Comparison of ENCODE assay signal across 30 cellular contexts in the genomic region with DNA sequence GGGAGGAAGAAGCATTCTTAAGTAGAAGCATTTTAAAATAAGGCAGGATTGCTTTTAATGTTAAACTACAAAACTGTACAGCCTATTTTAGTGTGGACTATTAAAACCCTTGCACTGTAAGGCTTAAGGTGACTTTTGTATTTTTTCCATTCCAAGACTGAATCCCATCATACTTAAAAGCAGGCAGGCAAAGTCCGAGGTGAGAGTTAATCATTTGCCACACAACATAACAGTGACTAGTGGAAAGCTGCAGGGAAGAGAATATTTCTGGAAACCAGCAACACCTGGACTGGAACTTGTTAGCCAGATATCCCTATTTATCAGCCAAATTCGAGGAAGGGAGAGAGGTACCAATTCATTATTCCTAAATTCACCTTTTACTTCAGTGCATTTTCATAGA. TPM values are rescaled to one million over a fixed set of nuclear protein-coding genes. Genes with fewer than 3 reads are reported as not detected.
DNase-seq lines count a peak whose midpoint lies in the region; TF ChIP-seq lines count a peak whose summit lies in the region.
"Had no signal": no experiment of that assay in that cellular context is flagged by ENCODE, and none has a peak within 500 bp of the region (broad histone marks: within the 10 kb centered on the region; RNA-seq: fewer than 3 reads in every experiment).

No MANE protein-coding gene starts in this region.

- H3K79me1 ChIP-seq in H9 (ENCODE audit: insufficient read depth, low read depth, low read length, poor library complexity, severe bottlenecking): no peaks in the 10 kb centered on the region

- H4K5ac ChIP-seq in H9 (ENCODE audit: insufficient read length, low read depth, low read length): no peak overlapping the region

- no peak overlapping the region for H3K56ac ChIP-seq in H9 (ENCODE audit: insufficient read length, low read depth, low read length)

- H4K91ac ChIP-seq in H9 (ENCODE audit: insufficient read length, low read depth, low read length): no peak overlapping the region

- WGBS in smooth muscle cell (ENCODE audit: low lambda C conversion rate): 80% methylated on average over 2 of the region's 2 CpGs
- no CpG with 5 or more reads among the region's 2 CpGs for WGBS in H9 (ENCODE audit: extremely low coverage, insufficient read length, low lambda C conversion rate)

- H3K14ac ChIP-seq in H9 (ENCODE audit: insufficient read depth, low read length): no peak overlapping the region

- H4K8ac ChIP-seq in H9 (replicated peaks; ENCODE audit: insufficient read length, low read depth, low read length): no peak overlapping the region

- no peak overlapping the region for H3K9ac ChIP-seq in smooth muscle cell (ENCODE audit: low read depth)
- H3K9ac ChIP-seq in H9 (ENCODE audit: extremely low read depth, insufficient read length, low read length): no peak overlapping the region

- peaks cover 23% of the 10 kb centered on the region for H3K23me2 ChIP-seq in H9 (ENCODE audit: insufficient read length, low read depth, low read length, poor library complexity, severe bottlenecking)

- H3K27me3 Mint-ChIP-seq in H9 (ENCODE audit: low read depth): peaks cover 11% of the 10 kb centered on the region

- DNase-seq in NCI-H526 (lab: John Stamatoyannopoulos, UW): peak; percentile 16 to 31
- DNase-seq in NCI-H526 treated with DMSO at 0.1 percent for 48 hours (lab: John Stamatoyannopoulos, UW): no peak
- peak; percentile 35 for DNase-seq in SW480 (ENCODE audit: low spot score)
- DNase-seq in left kidney (ENCODE audit: low read depth, low spot score): peak; percentile 75
- DNase-seq in smooth muscle cell (lab: John Stamatoyannopoulos, UW; ENCODE audit: unreplicated experiment): no peak
- DNase-seq in H9: no peak
- no peak for DNase-seq in NCI-H2227 (lab: John Stamatoyannopoulos, UW; ENCODE audit: unreplicated experiment)
- no peak for DNase-seq in NCI-H1105 treated with DMSO at 0.1 percent for 48 hours (lab: John Stamatoyannopoulos, UW)
- DNase-seq: activated CD4-positive, alpha-beta T cell treated with anti-CD3 and anti-CD28 coated beads for 1 hour; activated CD8-positive, alpha-beta T cell treated with anti-CD3 and anti-CD28 coated beads, Interleukin-2, amount 10 ng/mL, durations not matched to agents 7 days and 5 days; CD4-positive, CD25-positive, alpha-beta regulatory T cell; endodermal cell; foreskin keratinocyte; HCEC 1CT; heart right ventricle; MG63; naive thymus-derived CD8-positive, alpha-beta T cell; NCI-H1417 treated with DMSO at 0.1 percent for 48 hours; sigmoid colon; stimulated activated CD4-positive, alpha-beta T cell treated with anti-CD3 and anti-CD28 coated beads, Interleukin-15, amount 100 ng/mL, for 24 hours; stimulated activated naive CD4-positive, alpha-beta T cell; T-helper 17 cell had no signal

- H3K27me3 ChIP-seq in smooth muscle cell (ENCODE audit: low read depth) (peaks cover 29% of the 10 kb centered on the region), H9 (ENCODE audit: insufficient read depth, low read length) (peaks cover 4% of the 10 kb centered on the region; the same call in 1 of the 2 replicates)
- H3K27me3 ChIP-seq: foreskin keratinocyte had no signal

- H3K27ac ChIP-seq in smooth muscle cell (ENCODE audit: low read depth) (no peak overlapping the region), H9 (ENCODE audit: insufficient read length, low read depth, low read length) (no peak overlapping the region)
- H3K27ac ChIP-seq: 22Rv1, coronary artery, esophagus muscularis mucosa, foreskin keratinocyte, heart right ventricle, left lung, sigmoid colon, SK-N-MC had no signal

- H3K9me3 ChIP-seq in smooth muscle cell (replicated peaks; ENCODE audit: low read depth) (no peaks in the 10 kb centered on the region), H9 (ENCODE audit: control insufficient read depth, low read depth, low read length) (no peaks in the 10 kb centered on the region)
- H3K9me3 ChIP-seq: esophagus muscularis mucosa, heart right ventricle, left lung, MG63, sigmoid colon had no signal

- H3K79me2 ChIP-seq in smooth muscle cell (ENCODE audit: low read depth) (no peaks in the 10 kb centered on the region), H9 (ENCODE audit: insufficient read depth, low read length) (no peaks in the 10 kb centered on the region)

- no peak overlapping the region for H3K23ac ChIP-seq in H9 (ENCODE audit: insufficient read length, low read depth, low read length)

- no peak overlapping the region for H3K4me2 ChIP-seq in smooth muscle cell
- H3K4me2 ChIP-seq in H9 (ENCODE audit: insufficient read depth, insufficient read length, low read length): no peak overlapping the region

- H3K27ac Mint-ChIP-seq in H9: no peak overlapping the region
- H3K27ac Mint-ChIP-seq: activated CD8-positive, alpha-beta T cell treated with anti-CD3 and anti-CD28 coated beads, Interleukin-2, amount 10 ng/mL, durations not matched to agents 7 days and 5 days; activated naive CD4-positive, alpha-beta T cell treated with anti-CD3 and anti-CD28 coated beads, Interleukin-2, amount 50 U/mL, for 24 hours; activated T-helper 2 cell treated with anti-CD3 and anti-CD28 coated beads, Interferon-gamma antibody, Interleukin-2, Interleukin-4, amounts not matched to agents 10 μg/mL and 5 μg/mL and 100 μg/mL, durations not matched to agents 14 hours and 24 hours and 36 hours; CD4-positive, CD25-positive, alpha-beta regulatory T cell; endodermal cell; naive thymus-derived CD8-positive, alpha-beta T cell; T-helper 17 cell had no signal

- no peaks in the 10 kb centered on the region for H3K9me3 Mint-ChIP-seq in H9
- H3K9me3 Mint-ChIP-seq: activated naive CD4-positive, alpha-beta T cell treated with anti-CD3 and anti-CD28 coated beads, Interleukin-2, amount 50 U/mL, for 24 hours; activated T-helper 2 cell treated with anti-CD3 and anti-CD28 coated beads, Interferon-gamma antibody, Interleukin-2, Interleukin-4, amounts not matched to agents 10 μg/mL and 5 μg/mL and 100 μg/mL, durations not matched to agents 14 hours and 24 hours and 36 hours; endodermal cell had no signal

- H3K4ac ChIP-seq in H9 (ENCODE audit: low read depth, low read length): no peak overlapping the region

- H2AFZ ChIP-seq in smooth muscle cell (ENCODE audit: low read depth) (no peak overlapping the region), H9 (ENCODE audit: low read length) (no peak overlapping the region)

- no peak overlapping the region for H2BK20ac ChIP-seq in H9 (ENCODE audit: low read depth, low read length, poor library complexity, severe bottlenecking)

- H3K4me1 ChIP-seq in smooth muscle cell (ENCODE audit: low read depth): peaks cover 7% of the 10 kb centered on the region
- peaks cover 6% of the 10 kb centered on the region; the same call in 1 of the 2 replicates for H3K4me1 ChIP-seq in H9 (ENCODE audit: insufficient read depth, low read length)

- no peak overlapping the region for H2BK12ac ChIP-seq in H9 (ENCODE audit: insufficient read length, low read depth, low read length)

- H2BK5ac ChIP-seq in H9 (ENCODE audit: insufficient read length, low read length): no peak overlapping the region

- H4K20me1 ChIP-seq in smooth muscle cell (ENCODE audit: low read depth) (no peaks in the 10 kb centered on the region), H9 (ENCODE audit: control insufficient read depth, insufficient read depth, insufficient read length) (no peaks in the 10 kb centered on the region)

- no peaks in the 10 kb centered on the region for H3F3A ChIP-seq in smooth muscle cell (ENCODE audit: low read depth)

- H2BK15ac ChIP-seq in H9 (ENCODE audit: low read depth, low read length): no peak overlapping the region

- no peak overlapping the region for H2BK120ac ChIP-seq in H9 (ENCODE audit: low read depth, low read length, poor library complexity, severe bottlenecking)

- H3K4me1 Mint-ChIP-seq in H9: peaks cover 48 to 52% of the 10 kb centered on the region in 2 experiments

- H3K4me3 ChIP-seq in smooth muscle cell: peak overlapping the region; percentile 15
- H3K4me3 ChIP-seq: K562, MG63, SK-N-MC had no signal

- H3K36me3 ChIP-seq in smooth muscle cell (ENCODE audit: low read depth): no peaks in the 10 kb centered on the region
- H3K36me3 ChIP-seq: esophagus muscularis mucosa, heart right ventricle, left lung, MG63, sigmoid colon had no signal

- H3K36me3 Mint-ChIP-seq in H9 (ENCODE audit: insufficient read depth in 1 of 3, low read depth in 3 of 3): peaks cover 0 to 13% (median 8%) of the 10 kb centered on the region in 3 experiments; a peak in 3 of 7 replicates
- H3K36me3 Mint-ChIP-seq: CD4-positive, CD25-positive, alpha-beta regulatory T cell; naive thymus-derived CD8-positive, alpha-beta T cell had no signal

- H3T11ph ChIP-seq in H9 (ENCODE audit: low read length): no peak overlapping the region

- TF ChIP-seq CTCF in smooth muscle cell (IDR thresholded peaks at IDR 0.05; ENCODE audit: borderline replicate concordance, insufficient read depth, poor library complexity, severe bottlenecking): no peak
- TF ChIP-seq CTCF in H9 (conservative IDR thresholded peaks at IDR 0.05): no peak

- H3K18ac ChIP-seq in H9 (ENCODE audit: insufficient read length, low read depth, low read length): no peak overlapping the region

- no peak overlapping the region for H2AK5ac ChIP-seq in H9 (ENCODE audit: insufficient read length, low read length)

- no peak overlapping the region for H3K4me3 Mint-ChIP-seq in H9
- H3K4me3 Mint-ChIP-seq: activated CD8-positive, alpha-beta T cell treated with anti-CD3 and anti-CD28 coated beads, Interleukin-2, amount 10 ng/mL, durations not matched to agents 7 days and 5 days; activated naive CD4-positive, alpha-beta T cell treated with anti-CD3 and anti-CD28 coated beads, Interleukin-2, amount 50 U/mL, for 24 hours; T-helper 17 cell had no signal

RNA-seq across cellular contexts. Expression of a gene that starts 3.5 kb away (rescaled TPM):
- 3.8 and 4.7 TPM in 2 replicates for total RNA-seq in smooth muscle cell
- polyA plus RNA-seq in smooth muscle cell: 0.96 and 4.4 TPM in 2 replicates
- 15.1 and 15.5 TPM in 2 replicates for total RNA-seq in H9 (2021)
- total RNA-seq: activated CD8-positive, alpha-beta T cell treated with anti-CD3 and anti-CD28 coated beads, Interleukin-2, amount 10 ng/mL, durations not matched to agents 7 days and 5 days; activated T-helper 2 cell treated with anti-CD3 and anti-CD28 coated beads, Interferon-gamma antibody, Interleukin-2, Interleukin-4, amounts not matched to agents 10 μg/mL and 5 μg/mL and 100 μg/mL, durations not matched to agents 14 hours and 24 hours and 36 hours; CD4-positive, CD25-positive, alpha-beta regulatory T cell; K562; naive thymus-derived CD8-positive, alpha-beta T cell; T-helper 17 cell had no signal
- polyA plus RNA-seq: CD4-positive, CD25-positive, alpha-beta regulatory T cell; K562; naive thymus-derived CD8-positive, alpha-beta T cell had no signal

Comparison
In these comparisons a context has a peak if more than half of its experiments do, and no peak if none do; other contexts are left out.
1. DNase-seq: peak in NCI-H526 (2 of 2), SW480 (single experiment) and left kidney (single experiment); none in NCI-H526 treated with DMSO at 0.1 percent for 48 hours (single experiment), smooth muscle cell (single experiment), H9 (single experiment), NCI-H2227 (single experiment) and NCI-H1105 treated with DMSO at 0.1 percent for 48 hours (single experiment).